ENCODE assay signal across 1 cellular context in the genomic region with DNA sequence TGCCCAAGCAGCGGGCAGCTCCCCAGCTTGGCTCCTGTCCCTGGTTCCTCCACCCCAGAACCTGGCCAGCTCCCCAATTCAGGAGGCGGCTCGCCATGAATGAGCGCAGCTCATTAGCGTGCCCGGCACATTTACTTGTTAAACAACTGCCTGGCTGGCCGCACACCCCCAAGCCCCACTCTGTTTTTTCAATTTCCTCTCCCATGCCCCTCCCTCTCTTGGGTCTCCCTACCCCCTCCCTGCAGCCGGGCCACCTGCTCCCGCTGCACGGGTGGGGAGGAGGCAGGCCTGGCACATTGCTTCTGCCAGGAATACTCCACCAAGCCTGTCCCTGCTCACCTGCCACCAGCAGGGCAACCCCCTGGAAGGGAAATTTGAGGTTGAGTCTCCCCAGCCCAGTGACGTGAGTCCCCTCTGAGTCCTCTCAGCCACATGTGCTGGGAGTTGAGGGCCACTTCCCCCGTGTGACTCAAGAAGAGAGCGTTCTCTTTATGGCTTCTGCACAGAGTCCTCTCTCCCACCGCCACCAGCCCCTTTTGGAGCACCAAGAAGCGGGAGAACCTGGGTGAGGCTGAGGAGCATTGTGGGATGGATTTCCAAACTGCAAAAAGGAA.
TF ChIP-seq lines count a peak whose summit lies in the region.

No MANE protein-coding gene starts in this region.

TF ChIP-seq in GM23338, 12 proteins besides CTCF, POLR2A, EP300 and RAD21 (continued from another document):
- TF ChIP-seq, protein P1, sequence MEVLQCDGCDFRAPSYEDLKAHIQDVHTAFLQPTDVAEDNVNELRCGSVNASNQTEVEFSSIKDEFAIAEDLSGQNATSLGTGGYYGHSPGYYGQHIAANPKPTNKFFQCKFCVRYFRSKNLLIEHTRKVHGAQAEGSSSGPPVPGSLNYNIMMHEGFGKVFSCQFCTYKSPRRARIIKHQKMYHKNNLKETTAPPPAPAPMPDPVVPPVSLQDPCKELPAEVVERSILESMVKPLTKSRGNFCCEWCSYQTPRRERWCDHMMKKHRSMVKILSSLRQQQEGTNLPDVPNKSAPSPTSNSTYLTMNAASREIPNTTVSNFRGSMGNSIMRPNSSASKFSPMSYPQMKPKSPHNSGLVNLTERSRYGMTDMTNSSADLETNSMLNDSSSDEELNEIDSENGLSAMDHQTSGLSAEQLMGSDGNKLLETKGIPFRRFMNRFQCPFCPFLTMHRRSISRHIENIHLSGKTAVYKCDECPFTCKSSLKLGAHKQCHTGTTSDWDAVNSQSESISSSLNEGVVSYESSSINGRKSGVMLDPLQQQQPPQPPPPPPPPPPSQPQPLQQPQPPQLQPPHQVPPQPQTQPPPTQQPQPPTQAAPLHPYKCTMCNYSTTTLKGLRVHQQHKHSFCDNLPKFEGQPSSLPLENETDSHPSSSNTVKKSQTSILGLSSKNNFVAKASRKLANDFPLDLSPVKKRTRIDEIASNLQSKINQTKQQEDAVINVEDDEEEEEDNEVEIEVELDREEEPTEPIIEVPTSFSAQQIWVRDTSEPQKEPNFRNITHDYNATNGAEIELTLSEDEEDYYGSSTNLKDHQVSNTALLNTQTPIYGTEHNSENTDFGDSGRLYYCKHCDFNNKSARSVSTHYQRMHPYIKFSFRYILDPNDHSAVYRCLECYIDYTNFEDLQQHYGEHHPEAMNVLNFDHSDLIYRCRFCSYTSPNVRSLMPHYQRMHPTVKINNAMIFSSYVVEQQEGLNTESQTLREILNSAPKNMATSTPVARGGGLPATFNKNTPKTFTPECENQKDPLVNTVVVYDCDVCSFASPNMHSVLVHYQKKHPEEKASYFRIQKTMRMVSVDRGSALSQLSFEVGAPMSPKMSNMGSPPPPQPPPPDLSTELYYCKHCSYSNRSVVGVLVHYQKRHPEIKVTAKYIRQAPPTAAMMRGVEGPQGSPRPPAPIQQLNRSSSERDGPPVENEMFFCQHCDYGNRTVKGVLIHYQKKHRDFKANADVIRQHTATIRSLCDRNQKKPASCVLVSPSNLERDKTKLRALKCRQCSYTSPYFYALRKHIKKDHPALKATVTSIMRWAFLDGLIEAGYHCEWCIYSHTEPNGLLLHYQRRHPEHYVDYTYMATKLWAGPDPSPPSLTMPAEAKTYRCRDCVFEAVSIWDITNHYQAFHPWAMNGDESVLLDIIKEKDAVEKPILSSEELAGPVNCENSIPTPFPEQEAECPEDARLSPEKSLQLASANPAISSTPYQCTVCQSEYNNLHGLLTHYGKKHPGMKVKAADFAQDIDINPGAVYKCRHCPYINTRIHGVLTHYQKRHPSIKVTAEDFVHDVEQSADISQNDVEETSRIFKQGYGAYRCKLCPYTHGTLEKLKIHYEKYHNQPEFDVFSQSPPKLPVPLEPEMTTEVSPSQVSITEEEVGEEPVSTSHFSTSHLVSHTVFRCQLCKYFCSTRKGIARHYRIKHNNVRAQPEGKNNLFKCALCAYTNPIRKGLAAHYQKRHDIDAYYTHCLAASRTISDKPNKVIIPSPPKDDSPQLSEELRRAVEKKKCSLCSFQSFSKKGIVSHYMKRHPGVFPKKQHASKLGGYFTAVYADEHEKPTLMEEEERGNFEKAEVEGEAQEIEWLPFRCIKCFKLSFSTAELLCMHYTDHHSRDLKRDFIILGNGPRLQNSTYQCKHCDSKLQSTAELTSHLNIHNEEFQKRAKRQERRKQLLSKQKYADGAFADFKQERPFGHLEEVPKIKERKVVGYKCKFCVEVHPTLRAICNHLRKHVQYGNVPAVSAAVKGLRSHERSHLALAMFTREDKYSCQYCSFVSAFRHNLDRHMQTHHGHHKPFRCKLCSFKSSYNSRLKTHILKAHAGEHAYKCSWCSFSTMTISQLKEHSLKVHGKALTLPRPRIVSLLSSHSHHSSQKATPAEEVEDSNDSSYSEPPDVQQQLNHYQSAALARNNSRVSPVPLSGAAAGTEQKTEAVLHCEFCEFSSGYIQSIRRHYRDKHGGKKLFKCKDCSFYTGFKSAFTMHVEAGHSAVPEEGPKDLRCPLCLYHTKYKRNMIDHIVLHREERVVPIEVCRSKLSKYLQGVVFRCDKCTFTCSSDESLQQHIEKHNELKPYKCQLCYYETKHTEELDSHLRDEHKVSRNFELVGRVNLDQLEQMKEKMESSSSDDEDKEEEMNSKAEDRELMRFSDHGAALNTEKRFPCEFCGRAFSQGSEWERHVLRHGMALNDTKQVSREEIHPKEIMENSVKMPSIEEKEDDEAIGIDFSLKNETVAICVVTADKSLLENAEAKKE (CRISPR knock-in tag; IDR thresholded peaks at IDR 0.05) = no peak
- no peak for TF ChIP-seq STAT1 (IDR thresholded peaks at IDR 0.05; ENCODE audit: unreplicated experiment)
- no peak for TF ChIP-seq ZNF114 (CRISPR knock-in tag; IDR thresholded peaks at IDR 0.05)
- TF ChIP-seq JUNB (IDR thresholded peaks at IDR 0.05; ENCODE audit: unreplicated experiment) = no peak
- TF ChIP-seq EZH2 (IDR thresholded peaks at IDR 0.05; ENCODE audit: low read depth, unreplicated experiment) = no peak
- TF ChIP-seq NANOG (IDR thresholded peaks at IDR 0.05; ENCODE audit: borderline replicate concordance) = no peak
- no peak for TF ChIP-seq EZH2phosphoT487 (IDR thresholded peaks at IDR 0.05; ENCODE audit: unreplicated experiment)
- no peak for TF ChIP-seq ETS1 (IDR thresholded peaks at IDR 0.05)
- TF ChIP-seq, protein P2, sequence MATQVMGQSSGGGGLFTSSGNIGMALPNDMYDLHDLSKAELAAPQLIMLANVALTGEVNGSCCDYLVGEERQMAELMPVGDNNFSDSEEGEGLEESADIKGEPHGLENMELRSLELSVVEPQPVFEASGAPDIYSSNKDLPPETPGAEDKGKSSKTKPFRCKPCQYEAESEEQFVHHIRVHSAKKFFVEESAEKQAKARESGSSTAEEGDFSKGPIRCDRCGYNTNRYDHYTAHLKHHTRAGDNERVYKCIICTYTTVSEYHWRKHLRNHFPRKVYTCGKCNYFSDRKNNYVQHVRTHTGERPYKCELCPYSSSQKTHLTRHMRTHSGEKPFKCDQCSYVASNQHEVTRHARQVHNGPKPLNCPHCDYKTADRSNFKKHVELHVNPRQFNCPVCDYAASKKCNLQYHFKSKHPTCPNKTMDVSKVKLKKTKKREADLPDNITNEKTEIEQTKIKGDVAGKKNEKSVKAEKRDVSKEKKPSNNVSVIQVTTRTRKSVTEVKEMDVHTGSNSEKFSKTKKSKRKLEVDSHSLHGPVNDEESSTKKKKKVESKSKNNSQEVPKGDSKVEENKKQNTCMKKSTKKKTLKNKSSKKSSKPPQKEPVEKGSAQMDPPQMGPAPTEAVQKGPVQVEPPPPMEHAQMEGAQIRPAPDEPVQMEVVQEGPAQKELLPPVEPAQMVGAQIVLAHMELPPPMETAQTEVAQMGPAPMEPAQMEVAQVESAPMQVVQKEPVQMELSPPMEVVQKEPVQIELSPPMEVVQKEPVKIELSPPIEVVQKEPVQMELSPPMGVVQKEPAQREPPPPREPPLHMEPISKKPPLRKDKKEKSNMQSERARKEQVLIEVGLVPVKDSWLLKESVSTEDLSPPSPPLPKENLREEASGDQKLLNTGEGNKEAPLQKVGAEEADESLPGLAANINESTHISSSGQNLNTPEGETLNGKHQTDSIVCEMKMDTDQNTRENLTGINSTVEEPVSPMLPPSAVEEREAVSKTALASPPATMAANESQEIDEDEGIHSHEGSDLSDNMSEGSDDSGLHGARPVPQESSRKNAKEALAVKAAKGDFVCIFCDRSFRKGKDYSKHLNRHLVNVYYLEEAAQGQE (IDR thresholded peaks at IDR 0.05; ENCODE audit: unreplicated experiment) = no peak
- no peak for TF ChIP-seq POLR2AphosphoS5 (IDR thresholded peaks at IDR 0.05; ENCODE audit: low read depth)
- no peak for TF ChIP-seq ZNF331 (CRISPR knock-in tag; IDR thresholded peaks at IDR 0.05; ENCODE audit: low read depth)
